Comparison of ENCODE assay signal across 19 cellular contexts in genomic region chr4:61886180-61886579, GRCh38.
DNase-seq lines count a peak whose midpoint lies in the region; ATAC-seq and FAIRE-seq lines count a peak whose summit lies in the region.
"Had no signal": no experiment of that assay in that cellular context is flagged by ENCODE, and none has a peak within 500 bp of the region (broad histone marks: within the 10 kb centered on the region; RNA-seq: fewer than 3 reads in every experiment).

No MANE protein-coding gene starts in this region.

- peak overlapping the region; percentile 45 to 60 for H3K27ac ChIP-seq in small intestine (ENCODE audit: low read depth in 1 of 2, low read length in 1 of 2)

- no peaks in the 10 kb centered on the region for H3K36me3 ChIP-seq in small intestine (ENCODE audit: control insufficient read depth in 2 of 2, insufficient read depth in 2 of 2, low read length in 2 of 2)

- H3K27ac Mint-ChIP-seq in activated naive CD4-positive, alpha-beta T cell treated with anti-CD3 and anti-CD28 coated beads, Interleukin-2, amount 50 U/mL, for 72 hours: no peak overlapping the region
- H3K27ac Mint-ChIP-seq: CD4-positive, alpha-beta memory T cell had no signal

- WGBS in small intestine, 3 donors: 5 to 19% (median 10%) methylated on average over 1 of the region's 1 CpG

- H3K36me3 Mint-ChIP-seq in activated naive CD4-positive, alpha-beta T cell treated with anti-CD3 and anti-CD28 coated beads, Interleukin-2, amount 50 U/mL, for 72 hours: no peaks in the 10 kb centered on the region
- H3K36me3 Mint-ChIP-seq: CD4-positive, alpha-beta memory T cell had no signal

- no peaks in the 10 kb centered on the region for H3K4me1 ChIP-seq in small intestine (ENCODE audit: control insufficient read depth in 2 of 2, insufficient read depth in 1 of 2, low read depth in 1 of 2, low read length in 1 of 2)

- ATAC-seq in HG03354 (IDR thresholded peaks at IDR 0.05; ENCODE audit: poor library complexity, severe bottlenecking, unreplicated experiment): no peak
- ATAC-seq in activated naive CD4-positive, alpha-beta T cell treated with anti-CD3 and anti-CD28 coated beads, Interleukin-2, amount 50 U/mL, for 72 hours: no peak

- peak; percentile 1 for DNase-seq in LoVo (ENCODE audit: low spot score)
- peak; percentile 12 for DNase-seq in OCI-M2 (lab: John Stamatoyannopoulos, UW; ENCODE audit: unreplicated experiment)
- DNase-seq in small intestine: peak; percentile 86
- no peak for DNase-seq in stimulated activated CD4-positive, alpha-beta T cell treated with anti-CD3 and anti-CD28 coated beads, Interleukin-12 subunit alpha, Interleukin-12 subunit beta, amount 100 ng/mL, for 4 hours
- DNase-seq in activated naive CD4-positive, alpha-beta T cell treated with anti-CD3 and anti-CD28 coated beads, Interleukin-2, amount 50 U/mL, for 72 hours (ENCODE audit: low spot score in 2 of 2): no peak
- DNase-seq: ACHN; CD4-positive, alpha-beta memory T cell; DND-41; GDM1; HCEC 1CT; NCI-H1105; NCI-H187; NCI-H2171 treated with DMSO at 0.1 percent for 48 hours; NCI-H510A treated with DMSO at 0.1 percent for 48 hours had no signal

- peaks cover 12 to 15% of the 10 kb centered on the region in 2 donors for H3K9me3 Mint-ChIP-seq in activated naive CD4-positive, alpha-beta T cell treated with anti-CD3 and anti-CD28 coated beads, Interleukin-2, amount 50 U/mL, for 72 hours

- H3K27me3 ChIP-seq in small intestine (ENCODE audit: control insufficient read depth in 2 of 2, insufficient read depth in 2 of 2, low read length in 2 of 2): no peaks in the 10 kb centered on the region

- no peaks in the 10 kb centered on the region for H3K9me3 ChIP-seq in small intestine (ENCODE audit: control insufficient read depth, low read depth)

- peak; percentile 18 for FAIRE-seq in colon (lab: Jason Lieb, UNC)
- FAIRE-seq in small intestine (lab: Jason Lieb, UNC): no peak
- FAIRE-seq: GM12892, GM19239, HTR-8/SVneo had no signal

- H3K4me3 ChIP-seq in small intestine (ENCODE audit: low read depth in 1 of 2, low read length in 2 of 2): no peak overlapping the region

Comparison
In these comparisons a context has a peak if more than half of its experiments do, and no peak if none do; other contexts are left out.
1. DNase-seq: peak in LoVo (single experiment), OCI-M2 (single experiment) and small intestine (single experiment); none in stimulated activated CD4-positive, alpha-beta T cell treated with anti-CD3 and anti-CD28 coated beads, Interleukin-12 subunit alpha, Interleukin-12 subunit beta, amount 100 ng/mL, for 4 hours (single experiment) and activated naive CD4-positive, alpha-beta T cell treated with anti-CD3 and anti-CD28 coated beads, Interleukin-2, amount 50 U/mL, for 72 hours (0 of 2).